Comparison of ENCODE assay signal across 1 cellular context in the genomic region with DNA sequence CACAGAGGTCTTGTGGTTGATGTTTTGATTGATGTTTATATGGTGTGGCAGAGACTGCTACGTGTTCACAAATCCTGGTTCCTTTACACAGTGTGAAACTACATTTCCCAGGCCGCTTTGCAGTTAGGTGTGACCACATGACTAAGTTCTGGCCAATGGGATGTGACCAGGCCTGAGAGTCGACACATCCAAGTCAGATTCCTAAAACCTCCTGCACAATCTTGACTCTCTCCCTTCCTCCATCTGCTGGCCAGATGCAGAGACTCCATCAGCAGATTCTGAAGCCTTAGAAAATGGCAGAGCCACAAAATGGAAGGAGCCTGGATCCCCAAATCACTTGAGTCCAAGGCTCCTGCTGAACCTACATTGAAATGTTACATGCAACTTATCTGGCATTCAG.
TF ChIP-seq lines count a peak whose summit lies in the region.

No MANE protein-coding gene starts in this region.

TF ChIP-seq in GM12878, 131 proteins besides CTCF, POLR2A, EP300 and RAD21 (continued from another document):
- TF ChIP-seq, protein P1, sequence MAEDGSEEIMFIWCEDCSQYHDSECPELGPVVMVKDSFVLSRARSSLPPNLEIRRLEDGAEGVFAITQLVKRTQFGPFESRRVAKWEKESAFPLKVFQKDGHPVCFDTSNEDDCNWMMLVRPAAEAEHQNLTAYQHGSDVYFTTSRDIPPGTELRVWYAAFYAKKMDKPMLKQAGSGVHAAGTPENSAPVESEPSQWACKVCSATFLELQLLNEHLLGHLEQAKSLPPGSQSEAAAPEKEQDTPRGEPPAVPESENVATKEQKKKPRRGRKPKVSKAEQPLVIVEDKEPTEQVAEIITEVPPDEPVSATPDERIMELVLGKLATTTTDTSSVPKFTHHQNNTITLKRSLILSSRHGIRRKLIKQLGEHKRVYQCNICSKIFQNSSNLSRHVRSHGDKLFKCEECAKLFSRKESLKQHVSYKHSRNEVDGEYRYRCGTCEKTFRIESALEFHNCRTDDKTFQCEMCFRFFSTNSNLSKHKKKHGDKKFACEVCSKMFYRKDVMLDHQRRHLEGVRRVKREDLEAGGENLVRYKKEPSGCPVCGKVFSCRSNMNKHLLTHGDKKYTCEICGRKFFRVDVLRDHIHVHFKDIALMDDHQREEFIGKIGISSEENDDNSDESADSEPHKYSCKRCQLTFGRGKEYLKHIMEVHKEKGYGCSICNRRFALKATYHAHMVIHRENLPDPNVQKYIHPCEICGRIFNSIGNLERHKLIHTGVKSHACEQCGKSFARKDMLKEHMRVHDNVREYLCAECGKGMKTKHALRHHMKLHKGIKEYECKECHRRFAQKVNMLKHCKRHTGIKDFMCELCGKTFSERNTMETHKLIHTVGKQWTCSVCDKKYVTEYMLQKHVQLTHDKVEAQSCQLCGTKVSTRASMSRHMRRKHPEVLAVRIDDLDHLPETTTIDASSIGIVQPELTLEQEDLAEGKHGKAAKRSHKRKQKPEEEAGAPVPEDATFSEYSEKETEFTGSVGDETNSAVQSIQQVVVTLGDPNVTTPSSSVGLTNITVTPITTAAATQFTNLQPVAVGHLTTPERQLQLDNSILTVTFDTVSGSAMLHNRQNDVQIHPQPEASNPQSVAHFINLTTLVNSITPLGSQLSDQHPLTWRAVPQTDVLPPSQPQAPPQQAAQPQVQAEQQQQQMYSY (CRISPR knock-in tag; IDR thresholded peaks at IDR 0.05), result no peak
- TF ChIP-seq HCFC1 (IDR thresholded peaks at IDR 0.05; ENCODE audit: low read length) (peak; percentile 76), TCF3 (IDR thresholded peaks at IDR 0.05; ENCODE audit: borderline replicate concordance, insufficient read depth, low read depth, low read length) (no peak), FOS (IDR thresholded peaks at IDR 0.05; ENCODE audit: borderline replicate concordance, extremely low read depth, insufficient read length) (no peak), ZNF207 (IDR thresholded peaks at IDR 0.05; ENCODE audit: borderline replicate concordance) (no peak), DPF2 (IDR thresholded peaks at IDR 0.05) (no peak), NR2C1 (IDR thresholded peaks at IDR 0.05) (no peak)
- TF ChIP-seq, protein P2, sequence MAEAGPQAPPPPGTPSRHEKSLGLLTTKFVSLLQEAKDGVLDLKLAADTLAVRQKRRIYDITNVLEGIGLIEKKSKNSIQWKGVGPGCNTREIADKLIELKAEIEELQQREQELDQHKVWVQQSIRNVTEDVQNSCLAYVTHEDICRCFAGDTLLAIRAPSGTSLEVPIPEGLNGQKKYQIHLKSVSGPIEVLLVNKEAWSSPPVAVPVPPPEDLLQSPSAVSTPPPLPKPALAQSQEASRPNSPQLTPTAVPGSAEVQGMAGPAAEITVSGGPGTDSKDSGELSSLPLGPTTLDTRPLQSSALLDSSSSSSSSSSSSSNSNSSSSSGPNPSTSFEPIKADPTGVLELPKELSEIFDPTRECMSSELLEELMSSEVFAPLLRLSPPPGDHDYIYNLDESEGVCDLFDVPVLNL (IDR thresholded peaks at IDR 0.05; ENCODE audit: low read depth, low read length), result no peak
- TF ChIP-seq, protein P3, sequence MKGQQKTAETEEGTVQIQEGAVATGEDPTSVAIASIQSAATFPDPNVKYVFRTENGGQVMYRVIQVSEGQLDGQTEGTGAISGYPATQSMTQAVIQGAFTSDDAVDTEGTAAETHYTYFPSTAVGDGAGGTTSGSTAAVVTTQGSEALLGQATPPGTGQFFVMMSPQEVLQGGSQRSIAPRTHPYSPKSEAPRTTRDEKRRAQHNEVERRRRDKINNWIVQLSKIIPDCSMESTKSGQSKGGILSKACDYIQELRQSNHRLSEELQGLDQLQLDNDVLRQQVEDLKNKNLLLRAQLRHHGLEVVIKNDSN (IDR thresholded peaks at IDR 0.05; ENCODE audit: borderline replicate concordance, extremely low read length, insufficient read depth, low read depth, low read length), result peak; percentile 70
